In the genomic region with DNA sequence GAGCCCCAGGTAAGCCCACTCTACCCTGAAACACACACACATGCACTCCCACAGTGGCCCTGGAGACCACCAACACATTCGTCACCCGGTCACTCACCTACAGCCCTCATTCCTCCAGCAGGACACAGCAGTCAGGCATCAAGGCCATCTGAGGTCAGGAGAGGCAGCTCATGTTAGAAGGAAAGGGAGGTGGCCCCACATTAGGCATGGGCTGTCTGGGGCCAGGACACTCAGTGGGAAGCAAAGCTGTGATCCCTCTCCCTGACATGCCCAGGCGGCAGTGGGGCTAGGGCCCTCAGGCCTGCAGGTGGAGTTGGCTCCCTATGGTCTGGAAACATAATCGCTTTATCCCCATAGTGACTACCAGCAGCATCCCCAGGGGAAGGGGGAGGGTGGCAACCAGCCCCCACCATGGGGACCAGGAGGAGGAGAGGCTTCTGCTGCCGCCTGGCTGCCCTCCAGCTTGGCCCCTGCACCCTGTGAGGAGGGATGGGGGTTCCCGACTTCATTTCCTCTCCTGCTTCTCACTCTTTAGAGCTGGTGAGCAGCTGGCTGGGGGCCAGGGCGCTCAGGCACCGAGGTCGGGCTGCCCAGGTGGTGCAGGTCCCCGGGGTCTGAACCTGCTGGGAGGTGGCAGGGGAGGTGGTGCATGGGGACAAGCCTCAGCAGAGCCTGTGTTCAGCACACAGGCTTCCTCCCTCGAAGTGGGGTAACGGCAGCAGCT, we compare ENCODE assay signal across 15 cellular contexts.
DNase-seq lines count a peak whose midpoint lies in the region; ATAC-seq and TF ChIP-seq lines count a peak whose summit lies in the region.
"Had no signal": no experiment of that assay in that cellular context is flagged by ENCODE, and none has a peak within 500 bp of the region (broad histone marks: within the 10 kb centered on the region; RNA-seq: fewer than 3 reads in every experiment).

No MANE protein-coding gene starts in this region.

- intact Hi-C loops in mammary epithelial cell (cut with micrococcal nuclease) = no loop called here

- H3K27ac Mint-ChIP-seq in stimulated activated naive CD8-positive, alpha-beta T cell treated with anti-CD3 and anti-CD28 coated beads, Interleukin-15, amount 100 ng/mL, for 72 hours = peak overlapping the region in 1 of 2 donors; percentile 40
- no peak overlapping the region for H3K27ac Mint-ChIP-seq in T-helper 17 cell
- H3K27ac Mint-ChIP-seq: activated naive CD4-positive, alpha-beta T cell treated with anti-CD3 and anti-CD28 coated beads, Interleukin-2, amount 50 U/mL, for 72 hours had no signal

- CTCF ChIA-PET in mammary epithelial cell (lab: Charles Lee; ENCODE audit: low non-redundant PET) = no interaction called here

- BruUV-seq in mammary epithelial cell (replicated peaks; lab: Mats Ljungman, UMichigan) = no TSS peak

- no peaks in the 10 kb centered on the region for H3K4me1 ChIP-seq in mammary epithelial cell (ENCODE audit: insufficient read depth, low read length)
- H3K4me1 ChIP-seq: foreskin keratinocyte, parathyroid adenoma had no signal

- no peaks in the 10 kb centered on the region for H4K20me1 ChIP-seq in mammary epithelial cell (ENCODE audit: insufficient read depth, low read length)

- H3K4me3 Mint-ChIP-seq in stimulated activated naive CD8-positive, alpha-beta T cell treated with anti-CD3 and anti-CD28 coated beads, Interleukin-15, amount 100 ng/mL, for 72 hours = no peak overlapping the region
- no peak overlapping the region for H3K4me3 Mint-ChIP-seq in T-helper 17 cell

- no peak overlapping the region for H3K4me3 ChIP-seq in mammary epithelial cell (replicated peaks in 1 of 3; ENCODE audit: insufficient read depth in 1 of 3, low read depth in 2 of 3, low read length in 3 of 3)
- H3K4me3 ChIP-seq: coronary artery, SK-N-MC had no signal

- H3K36me3 Mint-ChIP-seq in T-helper 17 cell (ENCODE audit: low read depth) = peaks cover 2% of the 10 kb centered on the region
- H3K36me3 Mint-ChIP-seq: activated naive CD4-positive, alpha-beta T cell treated with anti-CD3 and anti-CD28 coated beads, Interleukin-2, amount 50 U/mL, for 72 hours had no signal

- H3K9me3 ChIP-seq in T-helper 17 cell (ENCODE audit: control insufficient read depth, low read length, poor library complexity, severe bottlenecking) (no peaks in the 10 kb centered on the region), mammary epithelial cell (replicated peaks; ENCODE audit: insufficient read depth, low read length) (peaks cover 4% of the 10 kb centered on the region)

- peak; percentile 36 for ATAC-seq in stimulated activated naive CD8-positive, alpha-beta T cell treated with anti-CD3 and anti-CD28 coated beads, Interleukin-15, amount 100 ng/mL, for 72 hours
- no peak for ATAC-seq in stimulated activated naive CD8-positive, alpha-beta T cell treated with anti-CD3 and anti-CD28 coated beads, Interleukin-15, Interleukin-2, amounts not matched to agents 100 U/mL and 50 U/mL, for 24 hours
- ATAC-seq in HG02943 (IDR thresholded peaks at IDR 0.05; ENCODE audit: low read depth, unreplicated experiment) (peak; percentile 50), T-helper 17 cell (no peak)
- ATAC-seq: activated naive CD4-positive, alpha-beta T cell treated with anti-CD3 and anti-CD28 coated beads, Interleukin-2, amount 50 U/mL, for 72 hours; foreskin keratinocyte had no signal

- H3K27me3 Mint-ChIP-seq in stimulated activated naive CD8-positive, alpha-beta T cell treated with anti-CD3 and anti-CD28 coated beads, Interleukin-15, amount 100 ng/mL, for 72 hours = peaks cover 22% of the 10 kb centered on the region
- peaks cover 42% of the 10 kb centered on the region for H3K27me3 Mint-ChIP-seq in T-helper 17 cell

- H3K9ac ChIP-seq in mammary epithelial cell (ENCODE audit: insufficient read depth, low read length) = no peak overlapping the region
- H3K9ac ChIP-seq: parathyroid adenoma had no signal

- no peaks in the 10 kb centered on the region for H3K9me3 Mint-ChIP-seq in stimulated activated naive CD8-positive, alpha-beta T cell treated with anti-CD3 and anti-CD28 coated beads, Interleukin-15, amount 100 ng/mL, for 72 hours
- H3K9me3 Mint-ChIP-seq: activated naive CD4-positive, alpha-beta T cell treated with anti-CD3 and anti-CD28 coated beads, Interleukin-2, amount 50 U/mL, for 72 hours had no signal

- dilution Hi-C loops in mammary epithelial cell (cut with HindIII; ENCODE audit: low sequenced_read_pairs) = no loop called here

- no peaks in the 10 kb centered on the region for H3K79me2 ChIP-seq in mammary epithelial cell (ENCODE audit: insufficient read depth, low read length)
- H3K79me2 ChIP-seq: parathyroid adenoma had no signal

- no peak overlapping the region for H2AFZ ChIP-seq in mammary epithelial cell (ENCODE audit: low read depth, low read length)
- H2AFZ ChIP-seq: parathyroid adenoma had no signal

- H3K4me2 ChIP-seq in mammary epithelial cell (ENCODE audit: insufficient read depth, low read depth, low read length) = no peak overlapping the region

- no peak for DNase-seq in stimulated activated naive CD8-positive, alpha-beta T cell treated with anti-CD3 and anti-CD28 coated beads, Interleukin-15, amount 100 ng/mL, for 72 hours
- no peak for DNase-seq in stimulated activated naive CD8-positive, alpha-beta T cell treated with anti-CD3 and anti-CD28 coated beads, Interleukin-15, Interleukin-2, amounts not matched to agents 100 U/mL and 50 U/mL, for 24 hours
- DNase-seq in NCI-H345 treated with DMSO at 0.1 percent for 48 hours (lab: John Stamatoyannopoulos, UW; ENCODE audit: unreplicated experiment) (peak; percentile 80), T-helper 17 cell (no peak), SKM-1 treated with dmso at 0.1 percent for 144 hours (lab: John Stamatoyannopoulos, UW; ENCODE audit: unreplicated experiment) (no peak), mammary epithelial cell (no peak)
- DNase-seq in activated CD4-positive, CD25-positive, alpha-beta regulatory T cell (lab: John Stamatoyannopoulos, UW) = no peak
- DNase-seq: activated CD4-positive, alpha-beta T cell treated with anti-CD3 and anti-CD28 coated beads, Interleukin-2, amount 50 U/mL, for 48 hours; foreskin keratinocyte; NCI-H187 had no signal

- 34% methylated on average over 8 of the region's 12 CpGs for WGBS in mammary epithelial cell (ENCODE audit: low coverage, missing lambda C conversion rate)

- no peak for TF ChIP-seq CTCF in mammary epithelial cell (conservative IDR thresholded peaks at IDR 0.05 in 1 of 2, IDR thresholded peaks at IDR 0.05 in 1 of 2; ENCODE audit: extremely low read depth in 1 of 2, insufficient read depth in 1 of 2, low read depth in 1 of 2, low read length in 2 of 2)

- H3K27ac ChIP-seq in mammary epithelial cell (ENCODE audit: insufficient read depth, low read depth, low read length) = no peak overlapping the region
- H3K27ac ChIP-seq: coronary artery, foreskin keratinocyte, parathyroid adenoma, SK-N-MC had no signal

- peaks cover 2% of the 10 kb centered on the region for H3K27me3 ChIP-seq in mammary epithelial cell (ENCODE audit: insufficient read depth, low read length)
- H3K27me3 ChIP-seq: foreskin keratinocyte had no signal

- peaks cover 4% of the 10 kb centered on the region for H3K4me1 Mint-ChIP-seq in stimulated activated naive CD8-positive, alpha-beta T cell treated with anti-CD3 and anti-CD28 coated beads, Interleukin-15, amount 100 ng/mL, for 72 hours
- H3K4me1 Mint-ChIP-seq in T-helper 17 cell = peaks cover 2% of the 10 kb centered on the region

- in situ Hi-C loops in mammary epithelial cell (cut with MboI; ENCODE audit: low sequenced_read_pairs in 2 of 2) = no loop called here

- no peaks in the 10 kb centered on the region for H3K36me3 ChIP-seq in mammary epithelial cell (ENCODE audit: insufficient read depth, low read length)

Comparison
In these comparisons a context has a peak if more than half of its experiments do, and no peak if none do; other contexts are left out.
1. ATAC-seq: peak in stimulated activated naive CD8-positive, alpha-beta T cell treated with anti-CD3 and anti-CD28 coated beads, Interleukin-15, amount 100 ng/mL, for 72 hours (single experiment) and HG02943 (single experiment); none in stimulated activated naive CD8-positive, alpha-beta T cell treated with anti-CD3 and anti-CD28 coated beads, Interleukin-15, Interleukin-2, amounts not matched to agents 100 U/mL and 50 U/mL, for 24 hours (single experiment) and T-helper 17 cell (single experiment).